ENCODE assay signal across 9 cellular contexts in genomic region chr12:103495158-103495782, GRCh38. TPM values are rescaled to one million over a fixed set of nuclear protein-coding genes. Genes with fewer than 3 reads are reported as not detected.
A peak's percentile ranks its signal among the peaks of the same experiment; 100 is the strongest.
DNase-seq lines count a peak whose midpoint lies in the region; ATAC-seq and TF ChIP-seq lines count a peak whose summit lies in the region.
"Had no signal": no experiment of that assay in that cellular context is flagged by ENCODE, and none has a peak within 500 bp of the region (broad histone marks: within the 10 kb centered on the region; RNA-seq: fewer than 3 reads in every experiment).

No MANE protein-coding gene starts in this region.

- peaks cover 16 to 23% (median 18%) of the 10 kb centered on the region in 3 donors for H3K4me1 Mint-ChIP-seq in T-cell
- peaks cover 16% of the 10 kb centered on the region for H3K4me1 Mint-ChIP-seq in stimulated activated effector memory CD8-positive, alpha-beta T cell treated with anti-CD3 and anti-CD28 coated beads, Interleukin-12 subunit alpha, Interleukin-12 subunit beta, amount 100 ng/mL, for 72 hours

- peaks cover 13% of the 10 kb centered on the region; the same call in 1 of the 2 replicates for H3K4me1 ChIP-seq in HUES6 (ENCODE audit: control insufficient read depth, insufficient read depth, low read length)
- H3K4me1 ChIP-seq: BLaER1 had no signal

- H3K9me3 ChIP-seq in HUES6 (ENCODE audit: control insufficient read depth, insufficient read depth, low read depth, low read length) = no peaks in the 10 kb centered on the region

- H3K9ac ChIP-seq in HUES6 (ENCODE audit: low read length) = peak overlapping the region; percentile 38
- H3K9ac ChIP-seq: BLaER1 had no signal

- CTCF ChIA-PET in T-cell (lab: Charles Lee) = interaction anchor here (0.9 to 1.1 kb wide), 2 partner anchors 19 to 49 kb away, joined by 3 read pairs; no protein-coding TSS in a partner anchor

- peaks cover 33% of the 10 kb centered on the region for H3K27me3 ChIP-seq in HUES6 (ENCODE audit: control insufficient read depth, insufficient read depth, low read length)
- H3K27me3 ChIP-seq: BLaER1 had no signal

- POLR2A ChIA-PET in T-cell (lab: Charles Lee) = interaction anchor here (0.7 kb wide), 3 partner anchors 20 to 551 kb away, joined by 3 to 5 read pairs (median 4); no protein-coding TSS in a partner anchor

- H3K4me3 Mint-ChIP-seq in T-cell = peak overlapping the region; percentile 67 to 93 (median 75)
- H3K4me3 Mint-ChIP-seq in stimulated activated effector memory CD8-positive, alpha-beta T cell treated with anti-CD3 and anti-CD28 coated beads, Interleukin-12 subunit alpha, Interleukin-12 subunit beta, amount 100 ng/mL, for 72 hours = peak overlapping the region; percentile 61

- peaks cover 3 to 38% of the 10 kb centered on the region in 2 donors for H3K27me3 Mint-ChIP-seq in T-cell

- no peaks in the 10 kb centered on the region for H3K36me3 Mint-ChIP-seq in T-cell
- no peaks in the 10 kb centered on the region for H3K36me3 Mint-ChIP-seq in stimulated activated effector memory CD8-positive, alpha-beta T cell treated with anti-CD3 and anti-CD28 coated beads, Interleukin-12 subunit alpha, Interleukin-12 subunit beta, amount 100 ng/mL, for 72 hours

- H3K9me3 Mint-ChIP-seq in T-cell = peaks cover 5 to 6% (median 5%) of the 10 kb centered on the region in 3 donors
- H3K9me3 Mint-ChIP-seq in stimulated activated effector memory CD8-positive, alpha-beta T cell treated with anti-CD3 and anti-CD28 coated beads, Interleukin-12 subunit alpha, Interleukin-12 subunit beta, amount 100 ng/mL, for 72 hours = peaks cover 8% of the 10 kb centered on the region

- in situ Hi-C loops in astrocyte of the cerebellum (cut with HindIII; ENCODE audit: low sequenced_read_pairs) = no loop called here

- no peaks in the 10 kb centered on the region for H3K36me3 ChIP-seq in HUES6 (ENCODE audit: control insufficient read depth, insufficient read depth, low read length)
- H3K36me3 ChIP-seq: BLaER1 had no signal

- H3K4me3 ChIP-seq in HUES6 (ENCODE audit: low read depth, low read length) (peak overlapping the region; percentile 70), astrocyte of the cerebellum (ENCODE audit: low read depth, low read length) (peak overlapping the region; percentile 26)
- H3K4me3 ChIP-seq: BLaER1 had no signal

- peak overlapping the region; percentile 44 to 73 for H3K27ac Mint-ChIP-seq in T-cell
- no peak overlapping the region for H3K27ac Mint-ChIP-seq in stimulated activated effector memory CD8-positive, alpha-beta T cell treated with anti-CD3 and anti-CD28 coated beads, Interleukin-12 subunit alpha, Interleukin-12 subunit beta, amount 100 ng/mL, for 72 hours

- peak; percentile 62 for ATAC-seq in GM19467 (IDR thresholded peaks at IDR 0.05; ENCODE audit: unreplicated experiment)
- peak; percentile 76 to 86 (median 84) for ATAC-seq in T-cell (replicated peaks in 1 of 4)
- ATAC-seq in left lobe of liver = peak; percentile 38
- peak; percentile 49 for ATAC-seq in stimulated activated effector memory CD8-positive, alpha-beta T cell treated with anti-CD3 and anti-CD28 coated beads, Interleukin-12 subunit alpha, Interleukin-12 subunit beta, amount 100 ng/mL, for 72 hours

- no peak overlapping the region for H3K27ac ChIP-seq in HUES6 (ENCODE audit: low read depth, low read length)
- H3K27ac ChIP-seq: BLaER1 had no signal

- DNase-seq in AG20443 (ENCODE audit: low spot score) (peak; percentile 24), T-cell (peak; percentile 26 to 74 (median 54)), astrocyte of the cerebellum (ENCODE audit: low read depth) (no peak), left lobe of liver (ENCODE audit: low spot score) (no peak), AG08395 (ENCODE audit: low spot score) (no peak)
- peak in 1 of 2 donors; percentile 59 for DNase-seq in stimulated activated effector memory CD8-positive, alpha-beta T cell treated with anti-CD3 and anti-CD28 coated beads, Interleukin-12 subunit alpha, Interleukin-12 subunit beta, amount 100 ng/mL, for 72 hours (ENCODE audit: low spot score in 2 of 2)

- no peak for TF ChIP-seq CTCF in astrocyte of the cerebellum (IDR thresholded peaks at IDR 0.05; ENCODE audit: low read depth, low read length, missing control alignments)

RNA-seq across cellular contexts. Expression of gene C12orf42, which starts 0.5 kb away (rescaled TPM):
- 10 to 100 TPM in 1 of 5 donors, 1 to 10 TPM in 4; 7.5 to 16.9 (median 9.2) TPM for total RNA-seq in T-cell
- not detected for total RNA-seq in left lobe of liver

Comparison
In these comparisons a context has a peak if more than half of its experiments do, and no peak if none do; other contexts are left out.
1. DNase-seq: peak in AG20443 (single experiment) and T-cell (34 of 34); none in astrocyte of the cerebellum (single experiment), left lobe of liver (single experiment) and AG08395 (single experiment).
2. Peak in every context shown above with its lines, with median percentiles within 50 percentile points of each other: ATAC-seq.